In the genomic region with DNA sequence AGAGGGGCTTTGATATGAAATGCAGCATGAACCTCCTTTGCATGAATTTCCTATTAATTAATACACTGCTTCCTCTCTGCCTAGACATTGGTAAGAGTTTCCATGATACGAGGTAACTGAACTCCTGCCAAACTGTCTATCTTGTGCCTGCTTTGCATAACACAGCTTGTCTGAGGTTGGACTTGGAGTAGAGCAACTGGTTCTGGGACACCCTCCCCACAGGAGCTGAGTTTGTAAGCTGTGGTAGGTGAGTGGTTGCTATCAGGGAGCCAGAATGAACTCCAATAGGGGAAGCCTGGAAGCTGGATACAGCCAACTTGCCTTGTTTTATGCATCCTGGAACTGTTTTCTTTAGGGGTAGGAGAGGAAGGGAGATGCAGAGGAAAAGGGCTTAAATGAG, we compare ENCODE assay signal across 22 cellular contexts.
DNase-seq lines count a peak whose midpoint lies in the region; ATAC-seq, FAIRE-seq and TF ChIP-seq lines count a peak whose summit lies in the region.
"Had no signal": no experiment of that assay in that cellular context is flagged by ENCODE, and none has a peak within 500 bp of the region (broad histone marks: within the 10 kb centered on the region; RNA-seq: fewer than 3 reads in every experiment).

No MANE protein-coding gene starts in this region.

- H3K27ac ChIP-seq in cardiac muscle cell (peak overlapping the region; percentile 49), small intestine (ENCODE audit: low read depth in 1 of 2, low read length in 1 of 2) (no peak overlapping the region), SJCRH30 (no peak overlapping the region)
- H3K27ac ChIP-seq: RWPE1 had no signal

- H3K36me3 ChIP-seq in cardiac muscle cell (no peaks in the 10 kb centered on the region), small intestine (ENCODE audit: control insufficient read depth in 2 of 2, insufficient read depth in 2 of 2, low read length in 2 of 2) (no peaks in the 10 kb centered on the region), H7 (replicated peaks; ENCODE audit: control insufficient read depth, insufficient read depth, low read length) (no peaks in the 10 kb centered on the region), SJCRH30 (no peaks in the 10 kb centered on the region)

- no peak for ATAC-seq in Right ventricle myocardium superior (ENCODE audit: poor library complexity)
- peak; percentile 52 for ATAC-seq in esophagus mucosa
- ATAC-seq: HCT116, Panc1 had no signal

- no peak for FAIRE-seq in small intestine (lab: Jason Lieb, UNC)
- FAIRE-seq: H1 had no signal

- DNase-seq in cardiac muscle cell (ENCODE audit: low read depth in 1 of 2, low spot score in 1 of 2), result peak in 1 of 2 donors; percentile 30
- no peak for DNase-seq in Right ventricle myocardium superior
- peak; percentile 71 for DNase-seq in NCI-H526 treated with DMSO at 0.1 percent for 48 hours (lab: John Stamatoyannopoulos, UW)
- peak; percentile 8 for DNase-seq in small intestine
- no peak for DNase-seq in H7
- no peak for DNase-seq in dermis blood vessel endothelial cell
- no peak for DNase-seq in SJCRH30
- DNase-seq: Calu3, Karpas-422, MV-4-11, NCI-H1694, NCI-H2029 treated with DMSO at 0.1 percent for 48 hours, NCI-H446 treated with DMSO at 0.1 percent for 48 hours, NCI-H69, SHP77 treated with DMSO at 0.1 percent for 48 hours, SK-N-SH, SW 1271 had no signal

- 13 to 45% (median 28%) methylated on average over 1 of the region's 1 CpG for WGBS in small intestine, 3 donors

- peaks cover 11% of the 10 kb centered on the region for H3K4me1 ChIP-seq in cardiac muscle cell (ENCODE audit: low read depth)
- H3K4me1 ChIP-seq in small intestine (ENCODE audit: control insufficient read depth in 2 of 2, insufficient read depth in 1 of 2, low read depth in 1 of 2, low read length in 1 of 2), result no peaks in the 10 kb centered on the region
- no peaks in the 10 kb centered on the region for H3K4me1 ChIP-seq in SJCRH30

- H3K4me3 ChIP-seq in cardiac muscle cell, result no peak overlapping the region
- H3K4me3 ChIP-seq in small intestine (ENCODE audit: low read depth in 1 of 2, low read length in 2 of 2), result no peak overlapping the region
- no peak overlapping the region for H3K4me3 ChIP-seq in H7 (ENCODE audit: insufficient read depth, low read depth, low read length)
- no peak overlapping the region for H3K4me3 ChIP-seq in SJCRH30

- H3K9me3 ChIP-seq in cardiac muscle cell (ENCODE audit: low read depth), result no peaks in the 10 kb centered on the region
- H3K9me3 ChIP-seq in small intestine (ENCODE audit: control insufficient read depth, low read depth), result no peaks in the 10 kb centered on the region
- no peaks in the 10 kb centered on the region for H3K9me3 ChIP-seq in SJCRH30 (replicated peaks)
- H3K9me3 ChIP-seq: SK-N-SH had no signal

- TF ChIP-seq CTCF in cardiac muscle cell (IDR thresholded peaks at IDR 0.05; ENCODE audit: low read depth, low read length), result no peak

- intact Hi-C loops in Right ventricle myocardium superior (cut with DNase I), result no loop called here

- H3K27me3 ChIP-seq in cardiac muscle cell (no peaks in the 10 kb centered on the region), small intestine (ENCODE audit: control insufficient read depth in 2 of 2, insufficient read depth in 2 of 2, low read length in 2 of 2) (no peaks in the 10 kb centered on the region), H7 (ENCODE audit: control insufficient read depth, insufficient read depth, low read length) (no peaks in the 10 kb centered on the region), SJCRH30 (no peaks in the 10 kb centered on the region)

Comparison
In these comparisons a context has a peak if more than half of its experiments do, and no peak if none do; other contexts are left out.
1. DNase-seq: peak in NCI-H526 treated with DMSO at 0.1 percent for 48 hours (single experiment) and small intestine (single experiment); none in Right ventricle myocardium superior (single experiment), H7 (single experiment), dermis blood vessel endothelial cell (single experiment) and SJCRH30 (0 of 2).